Comparison of ENCODE assay signal across 18 cellular contexts in the genomic region with DNA sequence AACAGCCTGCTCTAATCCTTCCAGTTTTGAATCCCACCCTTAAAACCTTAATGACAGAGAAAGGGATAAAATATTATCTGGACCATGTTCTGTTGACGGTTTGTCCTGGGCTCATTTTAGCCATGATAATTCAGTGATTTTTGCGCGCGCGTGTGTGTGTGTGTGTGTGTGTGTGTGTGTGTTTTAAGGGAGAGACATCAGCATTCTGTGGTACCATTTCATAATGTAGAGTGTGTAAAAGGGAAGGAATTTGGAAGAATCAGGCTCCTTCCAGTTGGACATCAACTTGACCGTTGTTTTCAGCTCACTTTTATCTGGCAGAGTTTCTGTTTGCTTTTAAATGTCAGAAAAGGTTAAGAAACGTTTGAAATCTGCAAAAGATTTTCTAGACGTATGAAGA.
DNase-seq lines count a peak whose midpoint lies in the region; ATAC-seq and TF ChIP-seq lines count a peak whose summit lies in the region.
"Had no signal": no experiment of that assay in that cellular context is flagged by ENCODE, and none has a peak within 500 bp of the region (broad histone marks: within the 10 kb centered on the region; RNA-seq: fewer than 3 reads in every experiment).

No MANE protein-coding gene starts in this region.

- DNase-seq in AG09319 (ENCODE audit: extremely low read depth, low read depth) (peak; percentile 57), choroid plexus epithelial cell (ENCODE audit: low read depth) (peak; percentile 43), iris pigment epithelial cell (ENCODE audit: low read depth) (peak; percentile 16), renal cortical epithelial cell (ENCODE audit: low read depth) (peak; percentile 29), GDM1 (lab: John Stamatoyannopoulos, UW) (no peak), NCI-H526 (lab: John Stamatoyannopoulos, UW) (no peak)
- no peak for DNase-seq in activated naive CD8-positive, alpha-beta T cell treated with anti-CD3 and anti-CD28 coated beads for 36 hours
- DNase-seq: Caco-2; CD4-positive, CD25-positive, alpha-beta regulatory T cell; EL; HFFc6; MG63; NCI-H1092 treated with DMSO at 0.1 percent for 48 hours; NCI-H1694; NCI-H69; SHP77 treated with DMSO at 0.1 percent for 48 hours had no signal

- peaks cover 4% of the 10 kb centered on the region for H3K36me3 Mint-ChIP-seq in activated naive CD8-positive, alpha-beta T cell treated with anti-CD3 and anti-CD28 coated beads for 36 hours

- H3K4me3 Mint-ChIP-seq in activated naive CD8-positive, alpha-beta T cell treated with anti-CD3 and anti-CD28 coated beads for 36 hours: no peak overlapping the region
- H3K4me3 Mint-ChIP-seq: B cell; CD4-positive, CD25-positive, alpha-beta regulatory T cell; HFFc6 had no signal

- no peak for ATAC-seq in HG03469 (IDR thresholded peaks at IDR 0.05; ENCODE audit: unreplicated experiment)

- no peak for TF ChIP-seq CTCF in AG09319 (IDR thresholded peaks at IDR 0.05; ENCODE audit: low read depth, low read length)
- TF ChIP-seq CTCF in choroid plexus epithelial cell (conservative IDR thresholded peaks at IDR 0.05; ENCODE audit: low read depth, low read length): no peak

- no peak overlapping the region for H3K27ac Mint-ChIP-seq in activated naive CD8-positive, alpha-beta T cell treated with anti-CD3 and anti-CD28 coated beads for 36 hours
- H3K27ac Mint-ChIP-seq: B cell; CD4-positive, CD25-positive, alpha-beta regulatory T cell; HFFc6 had no signal

- no peaks in the 10 kb centered on the region for H3K9me3 Mint-ChIP-seq in activated naive CD8-positive, alpha-beta T cell treated with anti-CD3 and anti-CD28 coated beads for 36 hours
- H3K9me3 Mint-ChIP-seq: HFFc6 had no signal

- H3K4me3 ChIP-seq in choroid plexus epithelial cell (ENCODE audit: low read depth, low read length): no peak overlapping the region
- H3K4me3 ChIP-seq: MG63 had no signal

- H3K4me1 Mint-ChIP-seq in activated naive CD8-positive, alpha-beta T cell treated with anti-CD3 and anti-CD28 coated beads for 36 hours: no peaks in the 10 kb centered on the region
- H3K4me1 Mint-ChIP-seq: CD4-positive, CD25-positive, alpha-beta regulatory T cell had no signal

- H3K27me3 Mint-ChIP-seq in activated naive CD8-positive, alpha-beta T cell treated with anti-CD3 and anti-CD28 coated beads for 36 hours: no peaks in the 10 kb centered on the region
- H3K27me3 Mint-ChIP-seq: B cell; CD4-positive, CD25-positive, alpha-beta regulatory T cell had no signal

Comparison
In these comparisons a context has a peak if more than half of its experiments do, and no peak if none do; other contexts are left out.
1. DNase-seq: peak in AG09319 (single experiment), choroid plexus epithelial cell (single experiment), iris pigment epithelial cell (single experiment) and renal cortical epithelial cell (single experiment); none in activated naive CD8-positive, alpha-beta T cell treated with anti-CD3 and anti-CD28 coated beads for 36 hours (single experiment), GDM1 (single experiment) and NCI-H526 (0 of 2).